1 cellular context compared by ENCODE assay signal in the genomic region with DNA sequence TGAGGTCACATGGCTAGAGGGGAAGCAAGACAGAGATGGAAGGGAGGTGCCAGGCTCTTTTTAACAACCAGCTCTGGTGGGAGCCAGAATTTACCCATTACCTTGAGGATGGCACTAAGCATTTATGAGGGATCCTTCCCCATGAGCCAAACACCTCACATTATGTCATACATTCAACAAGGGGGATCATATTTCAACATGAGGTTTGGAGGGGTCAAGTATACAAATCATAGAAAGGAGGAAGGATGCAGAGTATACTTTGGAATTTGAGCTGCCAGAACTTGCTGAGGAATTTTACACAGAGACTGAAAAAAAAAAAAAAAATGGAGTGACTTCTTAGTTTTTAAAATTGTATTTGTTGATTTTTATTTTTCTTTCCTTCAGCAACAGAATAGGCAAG.
TF ChIP-seq lines count a peak whose summit lies in the region.

No MANE protein-coding gene starts in this region.

TF ChIP-seq in GM23338, 12 proteins besides CTCF, POLR2A, EP300 and RAD21:
- TF ChIP-seq, protein P1, sequence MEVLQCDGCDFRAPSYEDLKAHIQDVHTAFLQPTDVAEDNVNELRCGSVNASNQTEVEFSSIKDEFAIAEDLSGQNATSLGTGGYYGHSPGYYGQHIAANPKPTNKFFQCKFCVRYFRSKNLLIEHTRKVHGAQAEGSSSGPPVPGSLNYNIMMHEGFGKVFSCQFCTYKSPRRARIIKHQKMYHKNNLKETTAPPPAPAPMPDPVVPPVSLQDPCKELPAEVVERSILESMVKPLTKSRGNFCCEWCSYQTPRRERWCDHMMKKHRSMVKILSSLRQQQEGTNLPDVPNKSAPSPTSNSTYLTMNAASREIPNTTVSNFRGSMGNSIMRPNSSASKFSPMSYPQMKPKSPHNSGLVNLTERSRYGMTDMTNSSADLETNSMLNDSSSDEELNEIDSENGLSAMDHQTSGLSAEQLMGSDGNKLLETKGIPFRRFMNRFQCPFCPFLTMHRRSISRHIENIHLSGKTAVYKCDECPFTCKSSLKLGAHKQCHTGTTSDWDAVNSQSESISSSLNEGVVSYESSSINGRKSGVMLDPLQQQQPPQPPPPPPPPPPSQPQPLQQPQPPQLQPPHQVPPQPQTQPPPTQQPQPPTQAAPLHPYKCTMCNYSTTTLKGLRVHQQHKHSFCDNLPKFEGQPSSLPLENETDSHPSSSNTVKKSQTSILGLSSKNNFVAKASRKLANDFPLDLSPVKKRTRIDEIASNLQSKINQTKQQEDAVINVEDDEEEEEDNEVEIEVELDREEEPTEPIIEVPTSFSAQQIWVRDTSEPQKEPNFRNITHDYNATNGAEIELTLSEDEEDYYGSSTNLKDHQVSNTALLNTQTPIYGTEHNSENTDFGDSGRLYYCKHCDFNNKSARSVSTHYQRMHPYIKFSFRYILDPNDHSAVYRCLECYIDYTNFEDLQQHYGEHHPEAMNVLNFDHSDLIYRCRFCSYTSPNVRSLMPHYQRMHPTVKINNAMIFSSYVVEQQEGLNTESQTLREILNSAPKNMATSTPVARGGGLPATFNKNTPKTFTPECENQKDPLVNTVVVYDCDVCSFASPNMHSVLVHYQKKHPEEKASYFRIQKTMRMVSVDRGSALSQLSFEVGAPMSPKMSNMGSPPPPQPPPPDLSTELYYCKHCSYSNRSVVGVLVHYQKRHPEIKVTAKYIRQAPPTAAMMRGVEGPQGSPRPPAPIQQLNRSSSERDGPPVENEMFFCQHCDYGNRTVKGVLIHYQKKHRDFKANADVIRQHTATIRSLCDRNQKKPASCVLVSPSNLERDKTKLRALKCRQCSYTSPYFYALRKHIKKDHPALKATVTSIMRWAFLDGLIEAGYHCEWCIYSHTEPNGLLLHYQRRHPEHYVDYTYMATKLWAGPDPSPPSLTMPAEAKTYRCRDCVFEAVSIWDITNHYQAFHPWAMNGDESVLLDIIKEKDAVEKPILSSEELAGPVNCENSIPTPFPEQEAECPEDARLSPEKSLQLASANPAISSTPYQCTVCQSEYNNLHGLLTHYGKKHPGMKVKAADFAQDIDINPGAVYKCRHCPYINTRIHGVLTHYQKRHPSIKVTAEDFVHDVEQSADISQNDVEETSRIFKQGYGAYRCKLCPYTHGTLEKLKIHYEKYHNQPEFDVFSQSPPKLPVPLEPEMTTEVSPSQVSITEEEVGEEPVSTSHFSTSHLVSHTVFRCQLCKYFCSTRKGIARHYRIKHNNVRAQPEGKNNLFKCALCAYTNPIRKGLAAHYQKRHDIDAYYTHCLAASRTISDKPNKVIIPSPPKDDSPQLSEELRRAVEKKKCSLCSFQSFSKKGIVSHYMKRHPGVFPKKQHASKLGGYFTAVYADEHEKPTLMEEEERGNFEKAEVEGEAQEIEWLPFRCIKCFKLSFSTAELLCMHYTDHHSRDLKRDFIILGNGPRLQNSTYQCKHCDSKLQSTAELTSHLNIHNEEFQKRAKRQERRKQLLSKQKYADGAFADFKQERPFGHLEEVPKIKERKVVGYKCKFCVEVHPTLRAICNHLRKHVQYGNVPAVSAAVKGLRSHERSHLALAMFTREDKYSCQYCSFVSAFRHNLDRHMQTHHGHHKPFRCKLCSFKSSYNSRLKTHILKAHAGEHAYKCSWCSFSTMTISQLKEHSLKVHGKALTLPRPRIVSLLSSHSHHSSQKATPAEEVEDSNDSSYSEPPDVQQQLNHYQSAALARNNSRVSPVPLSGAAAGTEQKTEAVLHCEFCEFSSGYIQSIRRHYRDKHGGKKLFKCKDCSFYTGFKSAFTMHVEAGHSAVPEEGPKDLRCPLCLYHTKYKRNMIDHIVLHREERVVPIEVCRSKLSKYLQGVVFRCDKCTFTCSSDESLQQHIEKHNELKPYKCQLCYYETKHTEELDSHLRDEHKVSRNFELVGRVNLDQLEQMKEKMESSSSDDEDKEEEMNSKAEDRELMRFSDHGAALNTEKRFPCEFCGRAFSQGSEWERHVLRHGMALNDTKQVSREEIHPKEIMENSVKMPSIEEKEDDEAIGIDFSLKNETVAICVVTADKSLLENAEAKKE (CRISPR knock-in tag; IDR thresholded peaks at IDR 0.05): no peak
- TF ChIP-seq EZH2phosphoT487 (IDR thresholded peaks at IDR 0.05; ENCODE audit: unreplicated experiment) (no peak), JUNB (IDR thresholded peaks at IDR 0.05; ENCODE audit: unreplicated experiment) (no peak), EZH2 (IDR thresholded peaks at IDR 0.05; ENCODE audit: low read depth, unreplicated experiment) (no peak), ETS1 (IDR thresholded peaks at IDR 0.05) (no peak), CREB1 (CRISPR knock-in tag; IDR thresholded peaks at IDR 0.05; ENCODE audit: low read depth) (no peak), NANOG (IDR thresholded peaks at IDR 0.05; ENCODE audit: borderline replicate concordance) (no peak), REST (IDR thresholded peaks at IDR 0.05; ENCODE audit: unreplicated experiment) (no peak), ZNF114 (CRISPR knock-in tag; IDR thresholded peaks at IDR 0.05) (no peak), ZNF331 (CRISPR knock-in tag; IDR thresholded peaks at IDR 0.05; ENCODE audit: low read depth) (no peak), STAT1 (IDR thresholded peaks at IDR 0.05; ENCODE audit: unreplicated experiment) (no peak), POLR2AphosphoS5 (IDR thresholded peaks at IDR 0.05; ENCODE audit: low read depth) (no peak)
